ENCODE assay signal across 17 cellular contexts in genomic region chr11:69127091-69127850, GRCh38.
"Had no signal": no experiment of that assay in that cellular context is flagged by ENCODE, and none has a peak within 500 bp of the region (broad histone marks: within the 10 kb centered on the region; RNA-seq: fewer than 3 reads in every experiment).

No MANE protein-coding gene starts in this region.

- H3K79me2 ChIP-seq: parathyroid adenoma had no signal

- DNase-seq: activated CD4-positive, alpha-beta T cell treated with anti-CD3 and anti-CD28 coated beads for 48 hours; activated CD8-positive, alpha-beta memory T cell treated with anti-CD3 and anti-CD28 coated beads for 24 hours; activated naive CD4-positive, alpha-beta T cell treated with anti-CD3 and anti-CD28 coated beads for 36 hours; cerebellar nuclear complex; dermis blood vessel endothelial cell; endodermal cell; glutamatergic neuron; retina; T1000 had no signal

- H3K27me3 Mint-ChIP-seq: activated T-helper 17 cell treated with anti-CD3 and anti-CD28 coated beads, Interleukin-2, amount 50 U/mL, for 72 hours; brain had no signal

- H3K27ac Mint-ChIP-seq: activated naive CD4-positive, alpha-beta T cell treated with anti-CD3 and anti-CD28 coated beads for 36 hours; activated T-helper 17 cell treated with anti-CD3 and anti-CD28 coated beads, Interleukin-2, amount 50 U/mL, for 72 hours; endodermal cell; mesothelial cell of epicardium had no signal

- H3K36me3 ChIP-seq: tibial artery, vagina had no signal

- H3K9me3 ChIP-seq: vagina had no signal

- H2AFZ ChIP-seq: parathyroid adenoma had no signal

- H3K27me3 ChIP-seq: tibial artery, vagina had no signal

- H3K27ac ChIP-seq: parathyroid adenoma, vagina had no signal

- ATAC-seq: activated T-helper 17 cell treated with anti-CD3 and anti-CD28 coated beads, Interleukin-2, amount 50 U/mL, for 72 hours had no signal

- H3K4me3 ChIP-seq: skin epidermis, tibial artery, vagina had no signal

- H3K4me3 Mint-ChIP-seq: activated naive CD4-positive, alpha-beta T cell treated with anti-CD3 and anti-CD28 coated beads for 36 hours; activated T-helper 17 cell treated with anti-CD3 and anti-CD28 coated beads, Interleukin-2, amount 50 U/mL, for 72 hours; brain; endodermal cell; mesothelial cell of epicardium; neural crest cell had no signal
